1 cellular context compared by ENCODE assay signal in the genomic region with DNA sequence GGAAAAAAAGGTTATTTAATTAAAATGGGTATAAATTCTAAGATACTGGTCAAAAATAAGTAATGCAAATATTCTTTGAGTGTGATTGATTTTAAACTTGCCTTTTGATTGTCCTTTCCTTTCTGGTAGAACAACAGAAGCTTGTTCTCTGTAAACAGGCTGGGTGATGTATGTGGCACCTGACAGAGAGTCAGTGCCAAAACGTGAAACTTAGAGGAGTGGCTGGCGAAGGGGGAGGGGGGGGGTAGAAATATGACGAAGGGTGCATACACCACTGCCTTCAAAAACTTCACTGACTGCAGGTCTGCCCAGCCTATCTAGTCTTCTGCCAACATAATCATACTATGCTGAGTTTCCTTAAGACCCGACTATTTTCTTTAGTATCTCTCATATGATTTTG.
TF ChIP-seq lines count a peak whose summit lies in the region.

No MANE protein-coding gene starts in this region.

TF ChIP-seq in GM23338, 12 proteins besides CTCF, POLR2A, EP300 and RAD21 (continued from another document):
- TF ChIP-seq, protein P1, sequence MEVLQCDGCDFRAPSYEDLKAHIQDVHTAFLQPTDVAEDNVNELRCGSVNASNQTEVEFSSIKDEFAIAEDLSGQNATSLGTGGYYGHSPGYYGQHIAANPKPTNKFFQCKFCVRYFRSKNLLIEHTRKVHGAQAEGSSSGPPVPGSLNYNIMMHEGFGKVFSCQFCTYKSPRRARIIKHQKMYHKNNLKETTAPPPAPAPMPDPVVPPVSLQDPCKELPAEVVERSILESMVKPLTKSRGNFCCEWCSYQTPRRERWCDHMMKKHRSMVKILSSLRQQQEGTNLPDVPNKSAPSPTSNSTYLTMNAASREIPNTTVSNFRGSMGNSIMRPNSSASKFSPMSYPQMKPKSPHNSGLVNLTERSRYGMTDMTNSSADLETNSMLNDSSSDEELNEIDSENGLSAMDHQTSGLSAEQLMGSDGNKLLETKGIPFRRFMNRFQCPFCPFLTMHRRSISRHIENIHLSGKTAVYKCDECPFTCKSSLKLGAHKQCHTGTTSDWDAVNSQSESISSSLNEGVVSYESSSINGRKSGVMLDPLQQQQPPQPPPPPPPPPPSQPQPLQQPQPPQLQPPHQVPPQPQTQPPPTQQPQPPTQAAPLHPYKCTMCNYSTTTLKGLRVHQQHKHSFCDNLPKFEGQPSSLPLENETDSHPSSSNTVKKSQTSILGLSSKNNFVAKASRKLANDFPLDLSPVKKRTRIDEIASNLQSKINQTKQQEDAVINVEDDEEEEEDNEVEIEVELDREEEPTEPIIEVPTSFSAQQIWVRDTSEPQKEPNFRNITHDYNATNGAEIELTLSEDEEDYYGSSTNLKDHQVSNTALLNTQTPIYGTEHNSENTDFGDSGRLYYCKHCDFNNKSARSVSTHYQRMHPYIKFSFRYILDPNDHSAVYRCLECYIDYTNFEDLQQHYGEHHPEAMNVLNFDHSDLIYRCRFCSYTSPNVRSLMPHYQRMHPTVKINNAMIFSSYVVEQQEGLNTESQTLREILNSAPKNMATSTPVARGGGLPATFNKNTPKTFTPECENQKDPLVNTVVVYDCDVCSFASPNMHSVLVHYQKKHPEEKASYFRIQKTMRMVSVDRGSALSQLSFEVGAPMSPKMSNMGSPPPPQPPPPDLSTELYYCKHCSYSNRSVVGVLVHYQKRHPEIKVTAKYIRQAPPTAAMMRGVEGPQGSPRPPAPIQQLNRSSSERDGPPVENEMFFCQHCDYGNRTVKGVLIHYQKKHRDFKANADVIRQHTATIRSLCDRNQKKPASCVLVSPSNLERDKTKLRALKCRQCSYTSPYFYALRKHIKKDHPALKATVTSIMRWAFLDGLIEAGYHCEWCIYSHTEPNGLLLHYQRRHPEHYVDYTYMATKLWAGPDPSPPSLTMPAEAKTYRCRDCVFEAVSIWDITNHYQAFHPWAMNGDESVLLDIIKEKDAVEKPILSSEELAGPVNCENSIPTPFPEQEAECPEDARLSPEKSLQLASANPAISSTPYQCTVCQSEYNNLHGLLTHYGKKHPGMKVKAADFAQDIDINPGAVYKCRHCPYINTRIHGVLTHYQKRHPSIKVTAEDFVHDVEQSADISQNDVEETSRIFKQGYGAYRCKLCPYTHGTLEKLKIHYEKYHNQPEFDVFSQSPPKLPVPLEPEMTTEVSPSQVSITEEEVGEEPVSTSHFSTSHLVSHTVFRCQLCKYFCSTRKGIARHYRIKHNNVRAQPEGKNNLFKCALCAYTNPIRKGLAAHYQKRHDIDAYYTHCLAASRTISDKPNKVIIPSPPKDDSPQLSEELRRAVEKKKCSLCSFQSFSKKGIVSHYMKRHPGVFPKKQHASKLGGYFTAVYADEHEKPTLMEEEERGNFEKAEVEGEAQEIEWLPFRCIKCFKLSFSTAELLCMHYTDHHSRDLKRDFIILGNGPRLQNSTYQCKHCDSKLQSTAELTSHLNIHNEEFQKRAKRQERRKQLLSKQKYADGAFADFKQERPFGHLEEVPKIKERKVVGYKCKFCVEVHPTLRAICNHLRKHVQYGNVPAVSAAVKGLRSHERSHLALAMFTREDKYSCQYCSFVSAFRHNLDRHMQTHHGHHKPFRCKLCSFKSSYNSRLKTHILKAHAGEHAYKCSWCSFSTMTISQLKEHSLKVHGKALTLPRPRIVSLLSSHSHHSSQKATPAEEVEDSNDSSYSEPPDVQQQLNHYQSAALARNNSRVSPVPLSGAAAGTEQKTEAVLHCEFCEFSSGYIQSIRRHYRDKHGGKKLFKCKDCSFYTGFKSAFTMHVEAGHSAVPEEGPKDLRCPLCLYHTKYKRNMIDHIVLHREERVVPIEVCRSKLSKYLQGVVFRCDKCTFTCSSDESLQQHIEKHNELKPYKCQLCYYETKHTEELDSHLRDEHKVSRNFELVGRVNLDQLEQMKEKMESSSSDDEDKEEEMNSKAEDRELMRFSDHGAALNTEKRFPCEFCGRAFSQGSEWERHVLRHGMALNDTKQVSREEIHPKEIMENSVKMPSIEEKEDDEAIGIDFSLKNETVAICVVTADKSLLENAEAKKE (CRISPR knock-in tag; IDR thresholded peaks at IDR 0.05), result no peak
- TF ChIP-seq CREB1 (CRISPR knock-in tag; IDR thresholded peaks at IDR 0.05; ENCODE audit: low read depth) (no peak), EZH2phosphoT487 (IDR thresholded peaks at IDR 0.05; ENCODE audit: unreplicated experiment) (no peak)
- TF ChIP-seq, protein P2, sequence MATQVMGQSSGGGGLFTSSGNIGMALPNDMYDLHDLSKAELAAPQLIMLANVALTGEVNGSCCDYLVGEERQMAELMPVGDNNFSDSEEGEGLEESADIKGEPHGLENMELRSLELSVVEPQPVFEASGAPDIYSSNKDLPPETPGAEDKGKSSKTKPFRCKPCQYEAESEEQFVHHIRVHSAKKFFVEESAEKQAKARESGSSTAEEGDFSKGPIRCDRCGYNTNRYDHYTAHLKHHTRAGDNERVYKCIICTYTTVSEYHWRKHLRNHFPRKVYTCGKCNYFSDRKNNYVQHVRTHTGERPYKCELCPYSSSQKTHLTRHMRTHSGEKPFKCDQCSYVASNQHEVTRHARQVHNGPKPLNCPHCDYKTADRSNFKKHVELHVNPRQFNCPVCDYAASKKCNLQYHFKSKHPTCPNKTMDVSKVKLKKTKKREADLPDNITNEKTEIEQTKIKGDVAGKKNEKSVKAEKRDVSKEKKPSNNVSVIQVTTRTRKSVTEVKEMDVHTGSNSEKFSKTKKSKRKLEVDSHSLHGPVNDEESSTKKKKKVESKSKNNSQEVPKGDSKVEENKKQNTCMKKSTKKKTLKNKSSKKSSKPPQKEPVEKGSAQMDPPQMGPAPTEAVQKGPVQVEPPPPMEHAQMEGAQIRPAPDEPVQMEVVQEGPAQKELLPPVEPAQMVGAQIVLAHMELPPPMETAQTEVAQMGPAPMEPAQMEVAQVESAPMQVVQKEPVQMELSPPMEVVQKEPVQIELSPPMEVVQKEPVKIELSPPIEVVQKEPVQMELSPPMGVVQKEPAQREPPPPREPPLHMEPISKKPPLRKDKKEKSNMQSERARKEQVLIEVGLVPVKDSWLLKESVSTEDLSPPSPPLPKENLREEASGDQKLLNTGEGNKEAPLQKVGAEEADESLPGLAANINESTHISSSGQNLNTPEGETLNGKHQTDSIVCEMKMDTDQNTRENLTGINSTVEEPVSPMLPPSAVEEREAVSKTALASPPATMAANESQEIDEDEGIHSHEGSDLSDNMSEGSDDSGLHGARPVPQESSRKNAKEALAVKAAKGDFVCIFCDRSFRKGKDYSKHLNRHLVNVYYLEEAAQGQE (IDR thresholded peaks at IDR 0.05; ENCODE audit: unreplicated experiment), result no peak
TF ChIP-seq in GM23338: peak in this region for 0.
